9 cellular contexts compared by ENCODE assay signal in the genomic region with DNA sequence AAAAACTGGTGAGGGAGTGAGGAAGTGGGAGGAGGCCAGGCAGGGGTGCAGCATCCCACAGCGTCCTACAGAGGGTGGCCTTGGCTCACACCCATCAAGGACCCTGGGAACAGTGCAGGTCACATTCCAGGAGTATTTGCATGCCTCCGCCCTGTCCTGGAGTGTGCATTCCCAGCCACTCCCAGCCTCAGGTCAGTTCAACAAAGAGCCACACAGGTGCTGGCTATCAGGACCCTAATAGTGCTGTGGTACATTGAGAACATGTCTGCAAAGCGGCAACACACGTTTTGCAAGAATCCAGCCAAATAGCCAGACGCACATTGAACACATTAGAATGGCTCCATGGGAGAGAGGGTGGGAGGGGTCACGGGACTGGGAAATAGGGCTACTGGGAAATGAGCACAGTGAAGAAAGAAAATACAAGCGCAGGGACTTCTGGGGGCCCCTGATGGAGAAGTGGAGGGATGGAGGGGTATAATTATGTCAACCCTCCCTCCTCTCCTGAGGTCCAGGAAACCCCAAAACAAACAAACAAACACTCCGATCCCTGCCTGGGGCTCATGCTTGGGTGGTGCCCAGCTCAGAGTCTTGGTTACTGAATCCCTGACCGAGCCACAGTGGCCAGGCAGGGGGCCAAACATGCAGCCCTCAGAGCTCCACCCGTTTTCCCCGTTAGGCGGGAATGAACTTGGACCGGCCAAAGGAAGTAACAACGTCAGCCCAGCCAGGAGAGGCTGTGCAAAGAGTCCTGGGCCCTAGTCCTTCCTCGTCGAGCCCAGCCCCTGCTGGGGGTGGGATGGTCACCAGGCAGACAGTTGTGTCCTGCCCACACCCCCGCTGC. TPM values are rescaled to one million over a fixed set of nuclear protein-coding genes. Genes with fewer than 3 reads are reported as not detected.
DNase-seq lines count a peak whose midpoint lies in the region; ATAC-seq and TF ChIP-seq lines count a peak whose summit lies in the region.
"Had no signal": no experiment of that assay in that cellular context is flagged by ENCODE, and none has a peak within 500 bp of the region (broad histone marks: within the 10 kb centered on the region; RNA-seq: fewer than 3 reads in every experiment).

No MANE protein-coding gene starts in this region.

- H3K36me3 Mint-ChIP-seq in T-cell = no peaks in the 10 kb centered on the region

- DNase-seq in BE2C (no peak), RPMI7951 (ENCODE audit: low read depth) (peak; percentile 97), fibroblast of villous mesenchyme (ENCODE audit: low read depth) (peak; percentile 51), osteoblast (ENCODE audit: insufficient read length, low spot score, missing footprints) (peak; percentile 88), T-cell (no peak), middle frontal gyrus (ENCODE audit: extremely low spot score, low spot score) (no peak)
- DNase-seq: naive thymus-derived CD4-positive, alpha-beta T cell had no signal

- H3K27ac Mint-ChIP-seq in T-cell = peak overlapping the region in 1 of 2 donors; percentile 57
- H3K27ac Mint-ChIP-seq: naive thymus-derived CD4-positive, alpha-beta T cell had no signal

- ATAC-seq in HG03439 (IDR thresholded peaks at IDR 0.05; ENCODE audit: unreplicated experiment) = no peak
- no peak for ATAC-seq in T-cell (replicated peaks in 1 of 4)
- ATAC-seq in GM18511 (IDR thresholded peaks at IDR 0.05; ENCODE audit: unreplicated experiment) = no peak
- ATAC-seq: naive thymus-derived CD4-positive, alpha-beta T cell had no signal

- CTCF ChIA-PET in T-cell (lab: Charles Lee) = no interaction called here

- peaks cover 9 to 79% (median 36%) of the 10 kb centered on the region in 3 donors for H3K4me1 Mint-ChIP-seq in T-cell

- peak overlapping the region; percentile 99 for H3K27ac ChIP-seq in osteoblast (ENCODE audit: low read depth, low read length)

- H3K9me3 ChIP-seq in BE2C = no peaks in the 10 kb centered on the region
- no peaks in the 10 kb centered on the region for H3K9me3 ChIP-seq in osteoblast (ENCODE audit: low read depth, low read length)

- H3K4me3 Mint-ChIP-seq in T-cell = no peak overlapping the region
- H3K4me3 Mint-ChIP-seq: naive thymus-derived CD4-positive, alpha-beta T cell had no signal

- H3K4me1 ChIP-seq in BE2C = peaks cover 37% of the 10 kb centered on the region
- peaks cover 52% of the 10 kb centered on the region for H3K4me1 ChIP-seq in osteoblast (ENCODE audit: insufficient read depth, low read length)

- H4K20me1 ChIP-seq in osteoblast (ENCODE audit: insufficient read depth, low read length) = no peaks in the 10 kb centered on the region

- peaks cover 0 to 6% (median 0%) of the 10 kb centered on the region in 3 donors for H3K9me3 Mint-ChIP-seq in T-cell

- H3K27me3 ChIP-seq in BE2C (no peaks in the 10 kb centered on the region), osteoblast (ENCODE audit: insufficient read depth, low read length) (no peaks in the 10 kb centered on the region)

- H3K4me3 ChIP-seq in BE2C (ENCODE audit: low read depth, low read length) = no peak overlapping the region
- H3K4me3 ChIP-seq in fibroblast of villous mesenchyme (ENCODE audit: low read depth, low read length) = no peak overlapping the region
- H3K4me3 ChIP-seq in osteoblast (ENCODE audit: insufficient read depth, low read length) = no peak overlapping the region

- TF ChIP-seq CTCF in BE2C (IDR thresholded peaks at IDR 0.05; ENCODE audit: low read depth, low read length) (peak; percentile 16; the same call in 1 of the 2 replicates), fibroblast of villous mesenchyme (IDR thresholded peaks at IDR 0.05; ENCODE audit: insufficient read depth, low read depth, low read length) (peak; percentile 7), osteoblast (IDR thresholded peaks at IDR 0.05; ENCODE audit: extremely low read depth, low read depth, low read length) (no peak)

- no peaks in the 10 kb centered on the region for H3K79me2 ChIP-seq in osteoblast (ENCODE audit: insufficient read depth, low read length)

- H2AFZ ChIP-seq in osteoblast (ENCODE audit: low read length) = peak overlapping the region; percentile 20

- H3K4me2 ChIP-seq in osteoblast (ENCODE audit: insufficient read depth, low read length) = peak overlapping the region; percentile 37

- H3K36me3 ChIP-seq in BE2C (no peaks in the 10 kb centered on the region), osteoblast (ENCODE audit: insufficient read depth, low read length) (no peaks in the 10 kb centered on the region)

- POLR2A ChIA-PET in T-cell (lab: Charles Lee) = no interaction called here

- peaks cover 8 to 15% of the 10 kb centered on the region in 2 donors for H3K27me3 Mint-ChIP-seq in T-cell

RNA-seq across cellular contexts. Expression of a gene that starts 36.4 kb away (rescaled TPM):
- 0.36 TPM for polyA plus RNA-seq in BE2C (2012; ENCODE audit: insufficient read depth, insufficient read length, low read depth)
- total RNA-seq in RPMI7951 (2014; rRNA removed; shearing (Covaris generic)) = 34.5 and 43.6 TPM in 2 replicates
- total RNA-seq in fibroblast of villous mesenchyme (1.7 and 1.9 TPM in 2 replicates), osteoblast (6.8 and 9.8 TPM in 2 replicates), T-cell (1 to 10 TPM in 2 of 5 donors, under 1 TPM in 3; 0.76 to 6.7 (median 0.98) TPM)

Comparison
In these comparisons a context has a peak if more than half of its experiments do, and no peak if none do; other contexts are left out.
1. DNase-seq: peak in RPMI7951 (single experiment), fibroblast of villous mesenchyme (single experiment) and osteoblast (single experiment); none in BE2C (single experiment), T-cell (0 of 34) and middle frontal gyrus (single experiment).